ENCODE assay signal across 8 cellular contexts in genomic region chr17:3012926-3013581, GRCh38. TPM values are rescaled to one million over a fixed set of nuclear protein-coding genes. Genes with fewer than 3 reads are reported as not detected.
DNase-seq lines count a peak whose midpoint lies in the region; ATAC-seq, FAIRE-seq and TF ChIP-seq lines count a peak whose summit lies in the region.

No MANE protein-coding gene starts in this region.

- no peaks in the 10 kb centered on the region for H3K79me2 ChIP-seq in HCT116 (ENCODE audit: insufficient read depth, low read length)

- H3K27ac ChIP-seq in HCT116 (ENCODE audit: low read depth, low read length) (no peak overlapping the region), Panc1 (ENCODE audit: low read length) (no peak overlapping the region), upper lobe of left lung (no peak overlapping the region)

- CTCF ChIA-PET in HCT116 (lab: Charles Lee) = interaction anchor here (0.7 to 2.0 kb wide), 11 partner anchors 9 to 631 kb away, joined by 3 to 29 read pairs (median 5); no protein-coding TSS in a partner anchor
- CTCF ChIA-PET in Panc1 (lab: Charles Lee) = interaction anchor here (0.5 to 2.1 kb wide), 9 partner anchors 35 to 1357 kb away, joined by 3 to 23 read pairs (median 5); no protein-coding TSS in a partner anchor

- TF ChIP-seq CTCF in CD14-positive monocyte (IDR thresholded peaks at IDR 0.05) (peak; percentile 76), HCT116 (IDR thresholded peaks at IDR 0.05 in 2 of 3, conservative IDR thresholded peaks at IDR 0.05 in 1 of 3; ENCODE audit: borderline replicate concordance in 1 of 3, insufficient read depth in 1 of 3, low read depth in 2 of 3, low read length in 2 of 3) (peak; percentile 69 to 75 (median 70); a peak in 5 of 6 replicates), Panc1 (IDR thresholded peaks at IDR 0.05) (peak; percentile 87), osteocyte (IDR thresholded peaks at IDR 0.05) (peak; percentile 86), upper lobe of left lung (IDR thresholded peaks at IDR 0.05) (peak; percentile 80 to 91 (median 86))

- H3K4me1 ChIP-seq in HCT116 (ENCODE audit: control insufficient read depth in 1 of 2, insufficient read depth in 2 of 2, low read length in 2 of 2) = peaks cover 0 to 15% of the 10 kb centered on the region in 2 experiments; a peak in 2 of 4 replicates
- H3K4me1 ChIP-seq in Panc1 (ENCODE audit: control insufficient read depth, insufficient read depth, low read length) = no peaks in the 10 kb centered on the region
- H3K4me1 ChIP-seq in upper lobe of left lung = no peaks in the 10 kb centered on the region

- H2AFZ ChIP-seq in HCT116 (ENCODE audit: low read depth, low read length, poor library complexity, severe bottlenecking) = no peak overlapping the region

- peaks cover 71 to 96% of the 10 kb centered on the region in 2 donors for H3K36me3 Mint-ChIP-seq in CD14-positive monocyte
- peaks cover 35% of the 10 kb centered on the region for H3K36me3 Mint-ChIP-seq in activated T-helper 17 cell treated with anti-CD3 and anti-CD28 coated beads, Interleukin-2, amount 50 U/mL, for 72 hours (ENCODE audit: low read depth)
- H3K36me3 Mint-ChIP-seq in osteocyte (ENCODE audit: unreplicated experiment) = no peaks in the 10 kb centered on the region

- no peak for DNase-seq in CD14-positive monocyte (ENCODE audit: low spot score)
- peak; percentile 26 for DNase-seq in HCT116 (ENCODE audit: low read depth, low spot score)
- peak; percentile 45 for DNase-seq in Panc1 (ENCODE audit: low read depth, low spot score)
- peak; percentile 64 to 80 for DNase-seq in frontal cortex (ENCODE audit: low spot score in 2 of 2)
- DNase-seq in osteocyte (ENCODE audit: extremely low spot score, unreplicated experiment) = no peak
- peak in 1 of 2 donors; percentile 60 for DNase-seq in upper lobe of left lung

- ATAC-seq in HCT116 (peak; percentile 92), Panc1 (peak; percentile 97), upper lobe of left lung (ENCODE audit: low FRiP score in 2 of 2) (peak; percentile 70 to 81), GM19452 (IDR thresholded peaks at IDR 0.05; ENCODE audit: unreplicated experiment) (no peak)
- peak; percentile 82 for ATAC-seq in activated T-helper 17 cell treated with anti-CD3 and anti-CD28 coated beads, Interleukin-2, amount 50 U/mL, for 72 hours (replicated peaks)

- FAIRE-seq in frontal cortex (lab: Jason Lieb, UNC) = no peak

- TF ChIP-seq POLR2A in HCT116 (IDR thresholded peaks at IDR 0.05; ENCODE audit: borderline replicate concordance, extremely low read depth, insufficient read depth, insufficient read length) = no peak
- TF ChIP-seq POLR2A in upper lobe of left lung (IDR thresholded peaks at IDR 0.05) = no peak

- intact Hi-C loops in CD14-positive monocyte (cut with micrococcal nuclease) (loop anchor here (1.0 to 5.0 kb wide), 2 partner anchors 185 to 186 kb away; no protein-coding TSS in a partner anchor), HCT116 (cut with micrococcal nuclease) (loop anchor here (1.0 to 2.0 kb wide), 3 partner anchors 76 to 185 kb away; no protein-coding TSS in a partner anchor), Panc1 (cut with micrococcal nuclease; ENCODE audit: unreplicated experiment) (loop anchor here (2.0 to 5.0 kb wide), 2 partner anchors 164 to 186 kb away; no protein-coding TSS in a partner anchor)

- H3K9ac ChIP-seq in HCT116 (ENCODE audit: low read length) = no peak overlapping the region

- in situ Hi-C loops in Panc1 (cut with HindIII; ENCODE audit: low pct_unique_long_range_greater_than_20kb, low sequenced_read_pairs) = no loop called here

- H3K4me3 Mint-ChIP-seq in CD14-positive monocyte (no peak overlapping the region), osteocyte (ENCODE audit: unreplicated experiment) (no peak overlapping the region)
- no peak overlapping the region for H3K4me3 Mint-ChIP-seq in activated T-helper 17 cell treated with anti-CD3 and anti-CD28 coated beads, Interleukin-2, amount 50 U/mL, for 72 hours

- H3K9me2 ChIP-seq in HCT116 (ENCODE audit: insufficient read depth) = no peaks in the 10 kb centered on the region

- H3K36me3 ChIP-seq in HCT116 (ENCODE audit: control insufficient read depth in 1 of 2, insufficient read depth in 2 of 2, low read length in 2 of 2) = peaks cover 17 to 21% of the 10 kb centered on the region in 2 experiments; a peak in 3 of 4 replicates
- no peaks in the 10 kb centered on the region for H3K36me3 ChIP-seq in Panc1 (ENCODE audit: control insufficient read depth, insufficient read depth, low read length)
- H3K36me3 ChIP-seq in upper lobe of left lung = peaks cover 0 to 5% (median 2%) of the 10 kb centered on the region in 4 donors

- H3K9me3 Mint-ChIP-seq in CD14-positive monocyte = peaks cover 0 to 2% (median 0%) of the 10 kb centered on the region in 7 donors
- H3K9me3 Mint-ChIP-seq in activated T-helper 17 cell treated with anti-CD3 and anti-CD28 coated beads, Interleukin-2, amount 50 U/mL, for 72 hours = no peaks in the 10 kb centered on the region
- no peaks in the 10 kb centered on the region for H3K9me3 Mint-ChIP-seq in osteocyte (ENCODE audit: unreplicated experiment)

- H3K9me3 ChIP-seq in HCT116 (ENCODE audit: control insufficient read depth in 1 of 2, insufficient read depth in 1 of 2, low read depth in 1 of 2, low read length in 2 of 2) (no peaks in the 10 kb centered on the region), Panc1 (ENCODE audit: control insufficient read depth, insufficient read depth, low read depth, low read length) (no peaks in the 10 kb centered on the region), upper lobe of left lung (no peaks in the 10 kb centered on the region)

- no peaks in the 10 kb centered on the region for H4K20me1 ChIP-seq in HCT116 (ENCODE audit: insufficient read depth)

- no peak for TF ChIP-seq EP300 in upper lobe of left lung (IDR thresholded peaks at IDR 0.05)

- H3K27me3 ChIP-seq in HCT116 (ENCODE audit: insufficient read depth, low read length) (no peaks in the 10 kb centered on the region), Panc1 (ENCODE audit: control insufficient read depth, insufficient read depth, low read length) (no peaks in the 10 kb centered on the region), upper lobe of left lung (no peaks in the 10 kb centered on the region)

- TF ChIP-seq RAD21 in HCT116 (IDR thresholded peaks at IDR 0.05; ENCODE audit: low read depth) = peak; percentile 90

- H3K27ac Mint-ChIP-seq in CD14-positive monocyte = peak overlapping the region in 2 of 7 donors; percentile 4 to 47
- no peak overlapping the region for H3K27ac Mint-ChIP-seq in activated T-helper 17 cell treated with anti-CD3 and anti-CD28 coated beads, Interleukin-2, amount 50 U/mL, for 72 hours
- no peak overlapping the region for H3K27ac Mint-ChIP-seq in osteocyte (ENCODE audit: unreplicated experiment)

- H3K27me3 Mint-ChIP-seq in CD14-positive monocyte (ENCODE audit: low read depth in 3 of 3) = no peaks in the 10 kb centered on the region
- H3K27me3 Mint-ChIP-seq in activated T-helper 17 cell treated with anti-CD3 and anti-CD28 coated beads, Interleukin-2, amount 50 U/mL, for 72 hours = no peaks in the 10 kb centered on the region
- no peaks in the 10 kb centered on the region for H3K27me3 Mint-ChIP-seq in osteocyte (ENCODE audit: unreplicated experiment)

- RAD21 ChIA-PET in HCT116 (lab: Charles Lee; ENCODE audit: low non-redundant PET in 1 of 2, low total read pairs in 2 of 2, uncharacterized antibody in 2 of 2, unreplicated experiment in 2 of 2) = interaction anchor here (0.5 to 1.3 kb wide), 3 partner anchors 164 to 294 kb away, joined by 4 to 8 read pairs (median 7); no protein-coding TSS in a partner anchor

- BruUV-seq in HCT116 (replicated peaks; lab: Mats Ljungman, UMichigan) = no TSS peak
- no TSS peak for BruUV-seq in Panc1 (replicated peaks; lab: Mats Ljungman, UMichigan)

- WGBS in upper lobe of left lung, 2 donors = 57 to 66% methylated on average over 20 to 21 of the region's 21 CpGs

- H3K4me3 ChIP-seq in HCT116 (replicated peaks in 1 of 2; ENCODE audit: low read depth in 1 of 2, low read length in 2 of 2) (no peak overlapping the region), Panc1 (ENCODE audit: low read depth in 2 of 2, low read length in 2 of 2) (no peak overlapping the region), upper lobe of left lung (no peak overlapping the region)

- POLR2A ChIA-PET in HCT116 (lab: Charles Lee) = no interaction called here
- POLR2A ChIA-PET in Panc1 (lab: Charles Lee) = interaction anchor here (0.5 to 0.6 kb wide), 2 partner anchors 13 to 158 kb away, joined by 3 to 12 read pairs; no protein-coding TSS in a partner anchor

- H3K4me1 Mint-ChIP-seq in CD14-positive monocyte = no peaks in the 10 kb centered on the region
- no peaks in the 10 kb centered on the region for H3K4me1 Mint-ChIP-seq in activated T-helper 17 cell treated with anti-CD3 and anti-CD28 coated beads, Interleukin-2, amount 50 U/mL, for 72 hours
- peaks cover 2% of the 10 kb centered on the region for H3K4me1 Mint-ChIP-seq in osteocyte (ENCODE audit: unreplicated experiment)

- H3K4me2 ChIP-seq in HCT116 (ENCODE audit: low read length) = no peak overlapping the region

TF ChIP-seq in HCT116, 20 proteins besides CTCF, POLR2A, EP300 and RAD21 (continues in another document):
- no peak for TF ChIP-seq ATF3 (IDR thresholded peaks at IDR 0.05)

RNA-seq across cellular contexts. Expression of gene OR1D5, which starts 50.4 kb away (rescaled TPM):
- polyA plus RNA-seq in CD14-positive monocyte = not detected
- total RNA-seq in HCT116 (2021; ENCODE audit: unreplicated experiment) (not detected), Panc1 (2021; ENCODE audit: unreplicated experiment) (not detected), frontal cortex (not detected), osteocyte (not detected in 2 replicates), upper lobe of left lung (not detected)
- not detected in 2 replicates for polyA plus RNA-seq in HCT116 (2012)
- not detected for polyA plus RNA-seq in Panc1 (2012; ENCODE audit: insufficient read length)
- total RNA-seq in activated T-helper 17 cell treated with anti-CD3 and anti-CD28 coated beads, Interleukin-2, amount 50 U/mL, for 72 hours = not detected

Comparison
In these comparisons a context has a peak if more than half of its experiments do, and no peak if none do; other contexts are left out.
1. DNase-seq: peak in HCT116 (single experiment), Panc1 (single experiment) and frontal cortex (2 of 2); none in CD14-positive monocyte (single experiment) and osteocyte (single experiment).
2. Peak in every context shown above with its lines, with median percentiles within 50 percentile points of each other: CTCF ChIP-seq.